Comparison of ENCODE assay signal across 25 cellular contexts in the genomic region with DNA sequence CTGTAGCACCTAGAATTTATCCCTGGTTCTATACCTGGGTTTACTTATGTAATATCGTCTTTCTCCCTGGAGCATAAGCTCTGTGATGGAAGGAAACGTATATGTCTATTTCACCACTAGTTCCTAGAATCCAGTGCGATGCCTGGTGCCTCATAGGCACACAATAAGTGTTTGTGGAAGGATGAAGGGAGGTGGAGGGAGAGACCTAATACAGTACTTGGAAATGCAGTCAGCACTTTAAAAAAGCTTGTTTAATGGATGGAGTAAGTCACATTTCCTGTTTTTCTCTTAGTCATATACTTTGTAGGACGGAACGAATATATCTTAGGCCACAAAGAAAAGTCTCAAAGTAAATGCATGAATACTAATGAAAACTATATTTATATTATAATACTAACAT.
A peak's percentile ranks its signal among the peaks of the same experiment; 100 is the strongest.
DNase-seq lines count a peak whose midpoint lies in the region; ATAC-seq and TF ChIP-seq lines count a peak whose summit lies in the region.
"Had no signal": no experiment of that assay in that cellular context is flagged by ENCODE, and none has a peak within 500 bp of the region (broad histone marks: within the 10 kb centered on the region; RNA-seq: fewer than 3 reads in every experiment).

No MANE protein-coding gene starts in this region.

- no peak for TF ChIP-seq EP300 in stomach (IDR thresholded peaks at IDR 0.05)

- no peaks in the 10 kb centered on the region for H3K4me1 ChIP-seq in stomach
- H3K4me1 ChIP-seq: body of pancreas, colonic mucosa had no signal

- H3K36me3 ChIP-seq in brain microvascular endothelial cell (replicated peaks) (no peaks in the 10 kb centered on the region), stomach (no peaks in the 10 kb centered on the region)
- H3K36me3 ChIP-seq: colonic mucosa, SJSA1, vagina had no signal

- in situ Hi-C loops in brain microvascular endothelial cell (cut with HindIII; ENCODE audit: low pct_ligation_motif_present, low sequenced_read_pairs): no loop called here

- H3K4me3 ChIP-seq in AG04449 (ENCODE audit: low read depth, low read length) (no peak overlapping the region), brain microvascular endothelial cell (ENCODE audit: low read depth, low read length) (no peak overlapping the region), stomach (no peak overlapping the region)
- H3K4me3 ChIP-seq: body of pancreas, colonic mucosa, PC-9, SJSA1, vagina had no signal

- intact Hi-C loops in stomach (cut with DNase I; ENCODE audit: low total_unique reads): no loop called here

- POLR2A ChIA-PET in AG04449 (lab: Yijun Ruan, JAX): interaction anchor here (0.6 kb wide), 1 partner anchor 11 kb away, joined by 3 read pairs; no protein-coding TSS in a partner anchor

- DNase-seq in AG04449 (ENCODE audit: low read depth, low spot score) (peak; percentile 37), M059J (ENCODE audit: low read depth) (peak; percentile 56), brain microvascular endothelial cell (no peak), iris pigment epithelial cell (ENCODE audit: low read depth) (peak; percentile 71), caudate nucleus (lab: John Stamatoyannopoulos, UW) (no peak), stomach (no peak), GDM1 (lab: John Stamatoyannopoulos, UW) (no peak)
- DNase-seq: activated CD4-positive, alpha-beta T cell treated with anti-CD3 and anti-CD28 coated beads, Interleukin-2, amount 50 U/mL, for 4 hours; activated CD8-positive, alpha-beta memory T cell treated with anti-CD3 and anti-CD28 coated beads, Interleukin-2, amount 50 U/mL, for 48 hours; activated naive CD8-positive, alpha-beta T cell treated with anti-CD3 and anti-CD28 coated beads, Interleukin-2, amount 10 ng/mL, durations not matched to agents 7 days and 5 days; body of pancreas; colonic mucosa; H9; KG1; left ventricle myocardium superior; NCI-H1048; NCI-H1930; NCI-H2227 treated with DMSO at 0.1 percent for 48 hours; NCI-H774; PC-9 had no signal

- H3K27me3 ChIP-seq in brain microvascular endothelial cell (replicated peaks) (no peaks in the 10 kb centered on the region), stomach (no peaks in the 10 kb centered on the region)
- H3K27me3 ChIP-seq: body of pancreas, colonic mucosa, SJSA1, vagina had no signal

- TF ChIP-seq CTCF in AG04449 (IDR thresholded peaks at IDR 0.05; ENCODE audit: insufficient read depth, low read length, missing control alignments) (no peak), brain microvascular endothelial cell (IDR thresholded peaks at IDR 0.05; ENCODE audit: low read depth, low read length, missing control alignments) (no peak), stomach (IDR thresholded peaks at IDR 0.05) (no peak)

- TF ChIP-seq POLR2A in stomach (IDR thresholded peaks at IDR 0.05): no peak

- WGBS in stomach, 5 donors: 75 to 89% (median 80%) methylated on average over 5 of the region's 5 CpGs

- CTCF ChIA-PET in AG04449 (lab: Yijun Ruan, JAX): interaction anchor here (0.7 to 1.2 kb wide), 4 partner anchors 8 to 81 kb away, joined by 3 to 5 read pairs (median 4); no protein-coding TSS in a partner anchor

- no peak for ATAC-seq in HG03159 (IDR thresholded peaks at IDR 0.05; ENCODE audit: unreplicated experiment)
- ATAC-seq: body of pancreas, left ventricle myocardium superior, sciatic nerve had no signal

- no peaks in the 10 kb centered on the region for H3K9me3 ChIP-seq in stomach
- H3K9me3 ChIP-seq: body of pancreas, colonic mucosa, SJSA1, vagina had no signal

- peak overlapping the region; percentile 57 for H3K27ac ChIP-seq in brain microvascular endothelial cell
- H3K27ac ChIP-seq in caudate nucleus (ENCODE audit: low read depth, low read length): no peak overlapping the region
- H3K27ac ChIP-seq in stomach: no peak overlapping the region
- H3K27ac ChIP-seq: body of pancreas, colonic mucosa, PC-9, SJSA1, vagina, VCaP had no signal

Comparison
In these comparisons a context has a peak if more than half of its experiments do, and no peak if none do; other contexts are left out.
1. DNase-seq: peak in AG04449 (single experiment), M059J (single experiment) and iris pigment epithelial cell (single experiment); none in brain microvascular endothelial cell (single experiment), caudate nucleus (0 of 61), stomach (single experiment) and GDM1 (single experiment).